7 cellular contexts compared by ENCODE assay signal in the genomic region with DNA sequence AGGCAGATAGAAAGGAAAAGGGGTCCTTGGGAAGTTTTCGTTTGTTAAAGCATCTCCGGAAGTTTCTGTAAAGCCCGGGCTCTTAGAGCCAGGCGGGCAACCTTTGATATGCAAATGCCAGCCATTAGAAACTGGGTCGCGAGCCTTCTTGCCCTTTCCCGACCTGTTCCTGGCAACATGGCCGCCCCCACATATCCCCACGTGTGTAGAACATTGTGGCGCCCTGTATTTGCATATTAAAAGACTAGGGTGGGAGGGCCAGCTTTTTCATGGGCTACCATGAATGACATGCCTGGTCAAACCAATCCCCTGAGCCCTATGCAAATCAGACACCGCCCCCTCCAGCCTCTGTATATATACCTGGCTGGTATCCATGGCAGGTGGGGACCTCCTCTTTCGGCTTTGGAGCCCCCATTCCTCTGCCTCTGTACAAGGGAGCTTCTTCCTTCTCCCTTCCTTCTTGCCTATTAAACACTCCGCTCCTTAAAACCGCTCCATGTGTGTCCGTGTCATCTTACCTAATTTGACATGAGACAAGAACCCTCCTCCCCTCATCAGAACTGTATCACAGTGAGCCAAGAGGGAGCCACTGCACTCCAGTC. TPM values are rescaled to one million over a fixed set of nuclear protein-coding genes. Genes with fewer than 3 reads are reported as not detected.
A peak's percentile ranks its signal among the peaks of the same experiment; 100 is the strongest.
DNase-seq lines count a peak whose midpoint lies in the region; ATAC-seq and TF ChIP-seq lines count a peak whose summit lies in the region.
"Not testable (repeated sequence)": the region's sequence is repeated elsewhere in the genome, so short reads cannot be mapped to it uniquely, and the experiment has no call there.

No MANE protein-coding gene starts in this region.

- not testable (repeated sequence) for H3K18ac ChIP-seq in neuronal stem cell (ENCODE audit: low read length)

- not testable (repeated sequence) for TF ChIP-seq CTCF in GM23338 (conservative IDR thresholded peaks at IDR 0.05; ENCODE audit: low read depth in 2 of 2); WTC11 (IDR thresholded peaks at IDR 0.05)

- H3K27me3 ChIP-seq in GM23338 (ENCODE audit: insufficient read depth); HUES48 (ENCODE audit: control insufficient read depth, insufficient read depth, low read length); iPS-20b (ENCODE audit: insufficient read depth, low read length); neuronal stem cell (ENCODE audit: control insufficient read depth in 3 of 3, insufficient read depth in 3 of 3, low read depth in 1 of 3, low read length in 3 of 3): not testable (repeated sequence)

- H2BK15ac ChIP-seq in neuronal stem cell (ENCODE audit: low read length) = not testable (repeated sequence)

- not testable (repeated sequence) for H3K4ac ChIP-seq in neuronal stem cell (ENCODE audit: low read length)

- H2BK5ac ChIP-seq in neuronal stem cell (ENCODE audit: low read length) = not testable (repeated sequence)

- not testable (repeated sequence) for H3K27me3 Mint-ChIP-seq in GM23338 (ENCODE audit: insufficient read depth, low read depth, poor library complexity)
- H3K27me3 Mint-ChIP-seq in WTC11 (ENCODE audit: low read depth) = peaks cover 47% of the 10 kb centered on the region

- not testable (repeated sequence) for H3F3A ChIP-seq in GM23338 (replicated peaks; ENCODE audit: low read depth)

- H3K36me3 Mint-ChIP-seq in GM23338 (ENCODE audit: low read depth); WTC11: not testable (repeated sequence)

- POLR2A ChIA-PET in WTC11 (lab: Charles Lee) = interaction anchor here (0.6 kb wide), 1 partner anchor 80 kb away, joined by 4 read pairs; no protein-coding TSS in a partner anchor

- not testable (repeated sequence) for H3K9me3 ChIP-seq in HUES48 (ENCODE audit: control insufficient read depth, insufficient read depth, low read length); iPS-20b (ENCODE audit: insufficient read depth, low read depth, low read length); neuronal stem cell (replicated peaks in 1 of 2; ENCODE audit: control insufficient read depth in 2 of 2, insufficient read depth in 1 of 2, low read depth in 1 of 2, low read length in 2 of 2)

- not testable (repeated sequence) for H3K9me2 ChIP-seq in GM23338 (ENCODE audit: insufficient read depth)

- not testable (repeated sequence) for H3K23ac ChIP-seq in neuronal stem cell (ENCODE audit: low read depth, low read length, poor library complexity)

- intact Hi-C loops in Right ventricle myocardium superior (cut with DNase I) = not testable (repeated sequence)

- H3K4me3 ChIP-seq in GM23338; HUES48 (ENCODE audit: low read depth, low read length); neuronal stem cell (ENCODE audit: low read length in 2 of 2): not testable (repeated sequence)
- peak overlapping the region; percentile 35; the same call in 1 of the 2 replicates for H3K4me3 ChIP-seq in iPS-20b (ENCODE audit: low read length)

- not testable (repeated sequence) for H3K9ac ChIP-seq in HUES48 (ENCODE audit: low read depth, low read length); iPS-20b (ENCODE audit: low read depth, low read length); neuronal stem cell (ENCODE audit: low read depth, low read length, poor library complexity)

- not testable (repeated sequence) for H2AK5ac ChIP-seq in neuronal stem cell (ENCODE audit: low read depth, low read length)

- no CpG with 5 or more reads among the region's 15 CpGs for WGBS in neuronal stem cell (ENCODE audit: extremely low coverage in 2 of 2, insufficient read length in 2 of 2, insufficient replicate concordance in 1 of 2), 2 donors

- H2AFZ ChIP-seq in GM23338 = not testable (repeated sequence)
- H2AFZ ChIP-seq in neuronal stem cell (ENCODE audit: low read length) = peak overlapping the region; percentile 64

- ATAC-seq in GM23338 = peak; percentile 78
- ATAC-seq in WTC11 = peak; percentile 79
- ATAC-seq in Right ventricle myocardium superior (ENCODE audit: poor library complexity) = not testable (repeated sequence)

- DNase-seq in GM23338 (ENCODE audit: low spot score) (peak; percentile 91), NCI-H526 (lab: John Stamatoyannopoulos, UW) (peak; percentile 43 to 69), WTC11 (ENCODE audit: low spot score) (peak; percentile 82), Right ventricle myocardium superior (peak; percentile 1)
- not testable (repeated sequence) for DNase-seq in neuronal stem cell (ENCODE audit: low spot score)

- H4K91ac ChIP-seq in neuronal stem cell (ENCODE audit: low read depth, low read length, poor library complexity) = not testable (repeated sequence)

- H3K27ac Mint-ChIP-seq in GM23338 (peak overlapping the region; percentile 79), WTC11 (peak overlapping the region; percentile 96)

- H4K20me1 ChIP-seq in GM23338 (replicated peaks; ENCODE audit: insufficient read depth) = not testable (repeated sequence)

- H3K14ac ChIP-seq in neuronal stem cell (ENCODE audit: low read length) = not testable (repeated sequence)

- not testable (repeated sequence) for H3K36me3 ChIP-seq in GM23338 (ENCODE audit: insufficient read depth); HUES48 (ENCODE audit: control insufficient read depth, insufficient read depth, low read length); iPS-20b (ENCODE audit: insufficient read depth, low read depth, low read length); neuronal stem cell (replicated peaks in 1 of 2; ENCODE audit: control insufficient read depth in 2 of 2, insufficient read depth in 2 of 2, low read length in 2 of 2)

- H3K4me2 ChIP-seq in GM23338 = peak overlapping the region; percentile 28
- H3K4me2 ChIP-seq in neuronal stem cell (ENCODE audit: insufficient read depth, low read length, poor library complexity, severe bottlenecking) = not testable (repeated sequence)

- H3K27ac ChIP-seq in GM23338 (ENCODE audit: low read depth); iPS-20b (ENCODE audit: low read length); neuronal stem cell (replicated peaks; ENCODE audit: low read length): not testable (repeated sequence)
- H3K27ac ChIP-seq in HUES48 (ENCODE audit: low read depth, low read length) = peak overlapping the region; percentile 51

- not testable (repeated sequence) for H3K4me1 ChIP-seq in GM23338 (ENCODE audit: insufficient read depth); HUES48 (ENCODE audit: control insufficient read depth, insufficient read depth, low read length); iPS-20b (ENCODE audit: insufficient read depth, low read length); neuronal stem cell (ENCODE audit: control insufficient read depth in 2 of 2, insufficient read depth in 1 of 2, low read depth in 1 of 2, low read length in 2 of 2)

- not testable (repeated sequence) for H3K79me2 ChIP-seq in GM23338 (replicated peaks; ENCODE audit: insufficient read depth)

- H3K4me1 Mint-ChIP-seq in GM23338 (peaks cover 16% of the 10 kb centered on the region), WTC11 (peaks cover 26% of the 10 kb centered on the region)

- H3K4me3 Mint-ChIP-seq in GM23338 = peak overlapping the region; percentile 39; the same call in 1 of the 3 replicates
- H3K4me3 Mint-ChIP-seq in WTC11 = not testable (repeated sequence)

- not testable (repeated sequence) for H2BK12ac ChIP-seq in neuronal stem cell (ENCODE audit: low read length)

- not testable (repeated sequence) for H2BK120ac ChIP-seq in neuronal stem cell (ENCODE audit: low read depth, low read length)

- peaks cover 12% of the 10 kb centered on the region for H3K9me3 Mint-ChIP-seq in GM23338
- not testable (repeated sequence) for H3K9me3 Mint-ChIP-seq in WTC11

- not testable (repeated sequence) for H3K79me1 ChIP-seq in neuronal stem cell (ENCODE audit: low read depth, low read length)

- CTCF ChIA-PET in WTC11 (lab: Charles Lee) = not testable (repeated sequence)

- not testable (repeated sequence) for H4K8ac ChIP-seq in neuronal stem cell (ENCODE audit: low read depth, low read length)

TF ChIP-seq in GM23338, 12 proteins besides CTCF, POLR2A, EP300 and RAD21:
- peak; percentile 80; the same call in 1 of the 2 replicates for TF ChIP-seq ZNF114 (CRISPR knock-in tag; IDR thresholded peaks at IDR 0.05)
- TF ChIP-seq CREB1 (CRISPR knock-in tag; IDR thresholded peaks at IDR 0.05; ENCODE audit: low read depth) = 0 out of 2 replicates have a peak, but pooled peaks have one; percentile 23
- TF ChIP-seq NANOG (IDR thresholded peaks at IDR 0.05; ENCODE audit: borderline replicate concordance) = peak; percentile 66; the same call in 1 of the 2 replicates
TF ChIP-seq in GM23338: peak in this region for 3; not testable (repeated sequence) for 9.

TF ChIP-seq in WTC11, 78 proteins besides CTCF, POLR2A, EP300 and RAD21:
- TF ChIP-seq, protein P1, sequence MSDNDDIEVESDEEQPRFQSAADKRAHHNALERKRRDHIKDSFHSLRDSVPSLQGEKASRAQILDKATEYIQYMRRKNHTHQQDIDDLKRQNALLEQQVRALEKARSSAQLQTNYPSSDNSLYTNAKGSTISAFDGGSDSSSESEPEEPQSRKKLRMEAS (CRISPR knock-in tag; IDR thresholded peaks at IDR 0.05) = peak; percentile 62; the same call in 1 of the 2 replicates
- TF ChIP-seq, protein P2, sequence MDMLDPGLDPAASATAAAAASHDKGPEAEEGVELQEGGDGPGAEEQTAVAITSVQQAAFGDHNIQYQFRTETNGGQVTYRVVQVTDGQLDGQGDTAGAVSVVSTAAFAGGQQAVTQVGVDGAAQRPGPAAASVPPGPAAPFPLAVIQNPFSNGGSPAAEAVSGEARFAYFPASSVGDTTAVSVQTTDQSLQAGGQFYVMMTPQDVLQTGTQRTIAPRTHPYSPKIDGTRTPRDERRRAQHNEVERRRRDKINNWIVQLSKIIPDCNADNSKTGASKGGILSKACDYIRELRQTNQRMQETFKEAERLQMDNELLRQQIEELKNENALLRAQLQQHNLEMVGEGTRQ (CRISPR knock-in tag; IDR thresholded peaks at IDR 0.05) = peak; percentile 35; the same call in 1 of the 2 replicates
- 0 out of 2 replicates have a peak, but pooled peaks have one; percentile 15 for TF ChIP-seq SP1 (CRISPR knock-in tag; conservative IDR thresholded peaks at IDR 0.05)

RNA-seq across cellular contexts. Expression of a gene that starts 19.0 kb away (rescaled TPM):
- 14.0 and 20.7 TPM in 2 replicates for total RNA-seq in GM23338 (2014; rRNA removed; shearing (Covaris generic))
- 9.5 and 10.7 TPM in 2 replicates for polyA plus RNA-seq in GM23338 (2016; fragmentation: Nextera tagmentation; extraction: Ambion mirVana)
- total RNA-seq in WTC11 (2021) (36.0 to 38.1 TPM (median 37.5 TPM) in 3 replicates), Right ventricle myocardium superior (32.0 TPM)
- polyA plus RNA-seq in neuronal stem cell (2013, experiment 1 of 2) = 46.1 TPM
- 48.2 TPM for polyA plus RNA-seq in neuronal stem cell (2013, experiment 2 of 2)
